ENCODE assay signal across 9 cellular contexts in genomic region chr5:21919417-21920022, GRCh38.
DNase-seq lines count a peak whose midpoint lies in the region; ATAC-seq and TF ChIP-seq lines count a peak whose summit lies in the region.
"Had no signal": no experiment of that assay in that cellular context is flagged by ENCODE, and none has a peak within 500 bp of the region (broad histone marks: within the 10 kb centered on the region; RNA-seq: fewer than 3 reads in every experiment).

No MANE protein-coding gene starts in this region.

- H3K27me3 ChIP-seq in heart left ventricle (no peaks in the 10 kb centered on the region), esophagus squamous epithelium (no peaks in the 10 kb centered on the region)

- H3K4me3 ChIP-seq in heart left ventricle, result no peak overlapping the region
- no peak overlapping the region for H3K4me3 ChIP-seq in HEK293 (ENCODE audit: low read depth, low read length)
- no peak overlapping the region for H3K4me3 ChIP-seq in esophagus squamous epithelium

- TF ChIP-seq CTCF in heart left ventricle (IDR thresholded peaks at IDR 0.05) (peak; percentile 16 to 56 (median 38)), HEK293 (tag by site-specific recombination; IDR thresholded peaks at IDR 0.05) (peak; percentile 19; the same call in 1 of the 2 replicates), esophagus squamous epithelium (IDR thresholded peaks at IDR 0.05) (peak in 5 of 6 experiments; percentile 39 to 51 (median 44))

- ATAC-seq in heart left ventricle (no peak), Right ventricle myocardium inferior (no peak)

- H3K27ac ChIP-seq in heart left ventricle (no peak overlapping the region), HEK293 (ENCODE audit: extremely low read depth, low read depth, low read length) (no peak overlapping the region), esophagus squamous epithelium (no peak overlapping the region)
- H3K27ac ChIP-seq: epithelial cell of prostate had no signal

- no peaks in the 10 kb centered on the region for H3K4me1 ChIP-seq in heart left ventricle
- H3K4me1 ChIP-seq in HEK293 (ENCODE audit: control insufficient read depth, insufficient read depth, low read length), result no peaks in the 10 kb centered on the region
- H3K4me1 ChIP-seq in esophagus squamous epithelium, result no peaks in the 10 kb centered on the region

- WGBS in heart left ventricle, 4 donors, result 13 to 18% (median 15%) methylated on average over 8 of the region's 8 CpGs
- 18 to 29% methylated on average over 8 of the region's 8 CpGs for WGBS in esophagus squamous epithelium, 2 donors

- intact Hi-C loops in heart left ventricle (cut with DNase I), result no loop called here
- intact Hi-C loops in Right ventricle myocardium inferior (cut with DNase I), result no loop called here
- intact Hi-C loops in esophagus squamous epithelium (cut with DNase I), result no loop called here

- CTCF ChIA-PET in HEK293 (lab: Yijun Ruan, JAX), result interaction anchor here (0.6 to 1.5 kb wide), 9 partner anchors 9 to 1632 kb away, joined by 3 to 10 read pairs (median 3); no protein-coding TSS in a partner anchor

- no peaks in the 10 kb centered on the region for H3K9me3 ChIP-seq in heart left ventricle
- no peaks in the 10 kb centered on the region for H3K9me3 ChIP-seq in HEK293 (ENCODE audit: control insufficient read depth, insufficient read depth, low read depth, low read length)
- H3K9me3 ChIP-seq in esophagus squamous epithelium, result no peaks in the 10 kb centered on the region

- TF ChIP-seq POLR2A in heart left ventricle (IDR thresholded peaks at IDR 0.05) (no peak), esophagus squamous epithelium (IDR thresholded peaks at IDR 0.05) (no peak)

- H3K36me3 ChIP-seq in heart left ventricle, result no peaks in the 10 kb centered on the region
- no peaks in the 10 kb centered on the region for H3K36me3 ChIP-seq in HEK293 (ENCODE audit: control insufficient read depth in 2 of 2, insufficient read depth in 1 of 2, low read length in 2 of 2)
- H3K36me3 ChIP-seq in esophagus squamous epithelium, result no peaks in the 10 kb centered on the region

- POLR2A ChIA-PET in HEK293 (lab: Yijun Ruan, JAX), result no interaction called here

- DNase-seq in heart left ventricle (no peak), Right ventricle myocardium inferior (ENCODE audit: missing footprints) (no peak), Kasumi-1 (lab: John Stamatoyannopoulos, UW) (peak; percentile 74 to 83), RPMI8226 (peak; percentile 18), esophagus squamous epithelium (lab: John Stamatoyannopoulos, UW) (no peak), renal cortical epithelial cell (ENCODE audit: low read depth) (peak; percentile 41), ureter (ENCODE audit: low spot score) (no peak)

TF ChIP-seq in HEK293, 187 proteins besides CTCF, POLR2A, EP300 and RAD21:
- TF ChIP-seq ZNF660 (tag by site-specific recombination; IDR thresholded peaks at IDR 0.05) (peak; percentile 88; the same call in 1 of the 2 replicates), ZNF558 (tag by site-specific recombination; IDR thresholded peaks at IDR 0.05) (no peak), ZNF654 (tag by site-specific recombination; IDR thresholded peaks at IDR 0.05; ENCODE audit: low read depth) (peak; percentile 67), ZNF324 (tag by site-specific recombination; IDR thresholded peaks at IDR 0.05) (no peak), ZNF423 (tag by site-specific recombination; IDR thresholded peaks at IDR 0.05) (no peak)

Comparison
In these comparisons a context has a peak if more than half of its experiments do, and no peak if none do; other contexts are left out.
1. DNase-seq: peak in Kasumi-1 (2 of 2), RPMI8226 (single experiment) and renal cortical epithelial cell (single experiment); none in heart left ventricle (0 of 5), Right ventricle myocardium inferior (single experiment), esophagus squamous epithelium (single experiment) and ureter (single experiment).
2. Peak in every context shown above with its lines, with median percentiles within 50 percentile points of each other: CTCF ChIP-seq.